In genomic region chr13:39561971-39562370, GRCh38 we compare ENCODE assay signal across 25 cellular contexts. TPM values are rescaled to one million over a fixed set of nuclear protein-coding genes. Genes with fewer than 3 reads are reported as not detected.
A peak's percentile ranks its signal among the peaks of the same experiment; 100 is the strongest.
DNase-seq lines count a peak whose midpoint lies in the region; FAIRE-seq and TF ChIP-seq lines count a peak whose summit lies in the region.
"Had no signal": no experiment of that assay in that cellular context is flagged by ENCODE, and none has a peak within 500 bp of the region (broad histone marks: within the 10 kb centered on the region; RNA-seq: fewer than 3 reads in every experiment).

No MANE protein-coding gene starts in this region.

- H3K79me2 ChIP-seq in keratinocyte (ENCODE audit: control insufficient read depth, insufficient read depth, low read length), result peaks cover 12% of the 10 kb centered on the region

- dilution Hi-C loops in keratinocyte (cut with MboI; ENCODE audit: extremely low pct_ligation_motif_present, low sequenced_read_pairs), result no loop called here

- H3K9me3 ChIP-seq in adipocyte (ENCODE audit: control insufficient read depth, low read length) (no peaks in the 10 kb centered on the region), keratinocyte (ENCODE audit: control insufficient read depth, low read depth, low read length) (no peaks in the 10 kb centered on the region)
- H3K9me3 ChIP-seq: SK-N-SH had no signal

- H3K4me3 ChIP-seq in adipocyte (ENCODE audit: low read length) (no peak overlapping the region), keratinocyte (ENCODE audit: control insufficient read depth in 2 of 3, extremely low read depth in 1 of 3, insufficient read depth in 2 of 3, low read depth in 1 of 3, low read length in 3 of 3) (no peak overlapping the region)
- H3K4me3 ChIP-seq: GM12878 had no signal

- no peak for TF ChIP-seq CTCF in keratinocyte (optimal IDR thresholded peaks at IDR 0.05 in 1 of 3, IDR thresholded peaks at IDR 0.05 in 1 of 3, conservative IDR thresholded peaks at IDR 0.05 in 1 of 3; ENCODE audit: extremely low read depth in 1 of 3, insufficient read depth in 2 of 3, low read length in 3 of 3)

- H3K9ac ChIP-seq in adipocyte (ENCODE audit: low read length), result no peak overlapping the region
- H3K9ac ChIP-seq in keratinocyte (ENCODE audit: control insufficient read depth, extremely low read depth, insufficient read depth, low read length), result no peak overlapping the region
- H3K9ac ChIP-seq: KMS-11, SK-N-SH had no signal

- H3K27ac ChIP-seq in keratinocyte (ENCODE audit: control insufficient read depth, insufficient read depth, low read length), result no peak overlapping the region
- H3K27ac ChIP-seq: KMS-11, RWPE1 had no signal

- DNase-seq in EL (peak; percentile 31), NCI-H69 (lab: John Stamatoyannopoulos, UW) (peak; percentile 17), adipocyte (ENCODE audit: low read depth) (peak; percentile 27), keratinocyte (ENCODE audit: low read depth, low spot score) (peak; percentile 45), hypothalamus (lab: John Stamatoyannopoulos, UW) (no peak), NCI-H146 treated with DMSO at 0.1 percent for 48 hours (lab: John Stamatoyannopoulos, UW; ENCODE audit: unreplicated experiment) (no peak)
- DNase-seq in stimulated activated CD4-positive, alpha-beta T cell treated with anti-CD3 and anti-CD28 coated beads, Interleukin-15, amount 100 ng/mL, for 24 hours, result no peak
- DNase-seq: DMS53; GDM1; GOT3; HCEC 1CT; NCI-H1092; NCI-H1417 treated with DMSO at 0.1 percent for 48 hours; NCI-H187; NCI-H2081 treated with DMSO at 0.1 percent for 48 hours; NCI-H446; NCI-H524 treated with DMSO at 0.1 percent for 48 hours; NCI-H82; NK-92 treated with Interleukin-12 subunit alpha and Interleukin-12 subunit beta, amount 100 ng/mL, for 24 hours; SHP77 treated with DMSO at 0.1 percent for 48 hours; SK-N-SH had no signal

- peaks cover 38% of the 10 kb centered on the region for H3K4me1 ChIP-seq in adipocyte (ENCODE audit: control insufficient read depth, insufficient read depth, low read length)
- peaks cover 42% of the 10 kb centered on the region for H3K4me1 ChIP-seq in keratinocyte (ENCODE audit: control insufficient read depth, extremely low read depth, insufficient read depth, low read length)

- H4K20me1 ChIP-seq in keratinocyte (ENCODE audit: control insufficient read depth, extremely low read depth, insufficient read depth, low read length), result no peaks in the 10 kb centered on the region

- peak; percentile 73 for FAIRE-seq in keratinocyte (lab: Jason Lieb, UNC)
- FAIRE-seq: GM12878 had no signal

- H2AFZ ChIP-seq in keratinocyte (ENCODE audit: control insufficient read depth, low read length), result no peak overlapping the region

- H3K9me1 ChIP-seq in keratinocyte (ENCODE audit: control insufficient read depth, extremely low read depth, insufficient read depth, low read length), result no peaks in the 10 kb centered on the region

- H3K36me3 ChIP-seq in adipocyte (ENCODE audit: control insufficient read depth, insufficient read depth, low read length, severe bottlenecking) (no peaks in the 10 kb centered on the region), keratinocyte (ENCODE audit: control insufficient read depth in 2 of 2, extremely low read depth in 1 of 2, insufficient read depth in 2 of 2, low read length in 2 of 2) (peaks cover 0 to 1% of the 10 kb centered on the region in 2 experiments)

- H3K27me3 ChIP-seq in adipocyte (replicated peaks; ENCODE audit: control insufficient read depth, insufficient read depth, low read length), result no peaks in the 10 kb centered on the region
- no peaks in the 10 kb centered on the region for H3K27me3 ChIP-seq in keratinocyte (ENCODE audit: control insufficient read depth, extremely low read depth, insufficient read depth, low read length)

- H3K4me2 ChIP-seq in keratinocyte (ENCODE audit: control insufficient read depth, extremely low read depth, insufficient read depth, low read depth, low read length), result no peak overlapping the region
- H3K4me2 ChIP-seq: KMS-11, SK-N-SH had no signal

RNA-seq across cellular contexts. Expression of gene LHFPL6, which starts 41.0 kb away (rescaled TPM):
- polyA plus RNA-seq in keratinocyte, result 8.9 to 19.9 TPM (median 15.8 TPM) in 3 replicates
- 6.2 TPM for polyA plus RNA-seq in keratinocyte (2011; ENCODE audit: low read depth)
- 13.3 and 13.5 TPM in 2 replicates for polyA plus RNA-seq in keratinocyte (2011; cell fraction: cytosol; rRNA removed)
- polyA plus RNA-seq in keratinocyte (2011; cell fraction: nucleus; rRNA removed), result 17.1 and 18.2 TPM in 2 replicates
- 4.6 and 15.1 TPM in 2 replicates for polyA plus RNA-seq in keratinocyte (2012; ENCODE audit: low replicate concordance)
- polyA minus RNA-seq in keratinocyte, result 10.2 to 17.8 TPM (median 14.9 TPM) in 3 replicates
- 6.9 TPM for polyA minus RNA-seq in keratinocyte (2011; cell fraction: cytosol; rRNA and poly(A)+ RNA removed)
- 11.1 and 19.5 TPM in 2 replicates for polyA minus RNA-seq in keratinocyte (2011; cell fraction: nucleus; rRNA and poly(A)+ RNA removed)
- polyA plus RNA-seq: IgD-negative memory B cell had no signal

Comparison
In these comparisons a context has a peak if more than half of its experiments do, and no peak if none do; other contexts are left out.
1. DNase-seq: peak in EL (single experiment), NCI-H69 (single experiment), adipocyte (single experiment) and keratinocyte (single experiment); none in stimulated activated CD4-positive, alpha-beta T cell treated with anti-CD3 and anti-CD28 coated beads, Interleukin-15, amount 100 ng/mL, for 24 hours (single experiment), hypothalamus (0 of 51) and NCI-H146 treated with DMSO at 0.1 percent for 48 hours (single experiment).